8 cellular contexts compared by ENCODE assay signal in genomic region chr15:65044218-65044617, GRCh38. TPM values are rescaled to one million over a fixed set of nuclear protein-coding genes. Genes with fewer than 3 reads are reported as not detected.
DNase-seq lines count a peak whose midpoint lies in the region; ATAC-seq and TF ChIP-seq lines count a peak whose summit lies in the region.
"Not testable (repeated sequence)": the region's sequence is repeated elsewhere in the genome, so short reads cannot be mapped to it uniquely, and the experiment has no call there.
"Had no signal": no experiment of that assay in that cellular context is flagged by ENCODE, and none has a peak within 500 bp of the region (broad histone marks: within the 10 kb centered on the region; RNA-seq: fewer than 3 reads in every experiment).

No MANE protein-coding gene starts in this region.

- H3K4me3 ChIP-seq in epithelial cell of proximal tubule (ENCODE audit: low read depth, low read length); left lung: not testable (repeated sequence)

- not testable (repeated sequence) for H3K9me3 ChIP-seq in left lung

- not testable (repeated sequence) for TF ChIP-seq CTCF in GM10266 (IDR thresholded peaks at IDR 0.05; ENCODE audit: control insufficient read depth, insufficient read depth, low read depth, missing control alignments); epithelial cell of proximal tubule (conservative IDR thresholded peaks at IDR 0.05; ENCODE audit: low read depth, low read length); left lung (IDR thresholded peaks at IDR 0.05)

- intact Hi-C loops in activated CD4-positive, alpha-beta memory T cell treated with anti-CD3 and anti-CD28 coated beads for 36 hours (cut with micrococcal nuclease); left lung (cut with DNase I): not testable (repeated sequence)

- POLR2A ChIA-PET in activated CD4-positive, alpha-beta memory T cell treated with anti-CD3 and anti-CD28 coated beads for 36 hours (lab: Charles Lee) = not testable (repeated sequence)

- H3K27me3 Mint-ChIP-seq in activated CD4-positive, alpha-beta memory T cell treated with anti-CD3 and anti-CD28 coated beads for 36 hours = not testable (repeated sequence)

- H3K36me3 Mint-ChIP-seq in activated CD4-positive, alpha-beta memory T cell treated with anti-CD3 and anti-CD28 coated beads for 36 hours = not testable (repeated sequence)

- H3K27ac Mint-ChIP-seq in activated CD4-positive, alpha-beta memory T cell treated with anti-CD3 and anti-CD28 coated beads for 36 hours = not testable (repeated sequence)

- DNase-seq in GM10266 (ENCODE audit: extremely low spot score) (peak; percentile 13), epithelial cell of proximal tubule (ENCODE audit: low read depth) (peak; percentile 72), left lung (peak in 1 of 2 donors; percentile 60), stromal cell of bone marrow (ENCODE audit: low read depth) (peak; percentile 69)
- peak; percentile 49 for DNase-seq in activated CD4-positive, alpha-beta memory T cell treated with anti-CD3 and anti-CD28 coated beads for 36 hours

- not testable (repeated sequence) for H3K4me3 Mint-ChIP-seq in activated CD4-positive, alpha-beta memory T cell treated with anti-CD3 and anti-CD28 coated beads for 36 hours

- peak overlapping the region in 1 of 2 donors; percentile 41 for H3K27ac ChIP-seq in left lung

- CTCF ChIA-PET in activated CD4-positive, alpha-beta memory T cell treated with anti-CD3 and anti-CD28 coated beads for 36 hours (lab: Charles Lee) = interaction anchor here (1.5 to 3.2 kb wide), 3 partner anchors 10 to 57 kb away, joined by 4 to 16 read pairs (median 10); no protein-coding TSS in a partner anchor

- H3K27me3 ChIP-seq in left lung = not testable (repeated sequence)

- peak; percentile 59 for ATAC-seq in HG03460 (IDR thresholded peaks at IDR 0.05; ENCODE audit: unreplicated experiment)
- ATAC-seq in left lung = peak; percentile 76

- H3K36me3 ChIP-seq in left lung = not testable (repeated sequence)

- peaks cover 9 to 18% of the 10 kb centered on the region in 2 donors for H3K4me1 ChIP-seq in left lung

- H3K4me1 Mint-ChIP-seq in activated CD4-positive, alpha-beta memory T cell treated with anti-CD3 and anti-CD28 coated beads for 36 hours (ENCODE audit: low read depth) = not testable (repeated sequence)

- not testable (repeated sequence) for H3K9me3 Mint-ChIP-seq in activated CD4-positive, alpha-beta memory T cell treated with anti-CD3 and anti-CD28 coated beads for 36 hours

RNA-seq across cellular contexts. Expression of gene SLC51B, which starts 1.0 kb away (rescaled TPM):
- not detected for total RNA-seq in activated CD4-positive, alpha-beta memory T cell treated with anti-CD3 and anti-CD28 coated beads for 36 hours
- total RNA-seq in epithelial cell of proximal tubule = not detected in 2 replicates
- total RNA-seq in left lung = 1 to 10 TPM in 1 of 2 donors, under 1 TPM in 1; 0.39 to 2.7 TPM
- total RNA-seq: endothelial cell of umbilical vein, myocyte had no signal

RNA-seq across cellular contexts. Expression of gene MTFMT, which starts 14.8 kb away (rescaled TPM):
- total RNA-seq in activated CD4-positive, alpha-beta memory T cell treated with anti-CD3 and anti-CD28 coated beads for 36 hours = 10 to 100 TPM; 18.2 to 18.3 TPM
- total RNA-seq in epithelial cell of proximal tubule = 22.1 and 27.1 TPM in 2 replicates
- total RNA-seq in left lung = 10 to 100 TPM; 12.7 to 14.5 TPM

RNA-seq across cellular contexts. Expression of gene RASL12, which starts 23.6 kb away (rescaled TPM):
- not detected for total RNA-seq in activated CD4-positive, alpha-beta memory T cell treated with anti-CD3 and anti-CD28 coated beads for 36 hours
- total RNA-seq in epithelial cell of proximal tubule (not detected in 2 replicates), left lung (10 to 100 TPM; 23.8 to 24.3 TPM)
- total RNA-seq: endothelial cell of umbilical vein had no signal

RNA-seq across cellular contexts. Expression of gene KBTBD13, which starts 32.3 kb away (rescaled TPM):
- not detected for total RNA-seq in activated CD4-positive, alpha-beta memory T cell treated with anti-CD3 and anti-CD28 coated beads for 36 hours
- total RNA-seq in epithelial cell of proximal tubule (not detected in 2 replicates), left lung (under 1 TPM in 1 of 2 donors, not detected in 1; 0.18 TPM)
- total RNA-seq: endothelial cell of umbilical vein had no signal

RNA-seq across cellular contexts. Expression of gene SPG21, which starts 54.5 kb away (rescaled TPM):
- total RNA-seq in activated CD4-positive, alpha-beta memory T cell treated with anti-CD3 and anti-CD28 coated beads for 36 hours = 10 to 100 TPM; 69.3 to 73.0 TPM
- 80.1 and 83.0 TPM in 2 replicates for total RNA-seq in epithelial cell of proximal tubule
- 100 to 1,000 TPM in 1 of 2 donors, 10 to 100 TPM in 1; 93.9 to 123 TPM for total RNA-seq in left lung

Comparison
In these comparisons a context has a peak if more than half of its experiments do, and no peak if none do; other contexts are left out.
1. RNA of gene RASL12, which starts 23.6 kb away (total RNA-seq): 23.8 to 24.3 TPM in left lung; not detected in activated CD4-positive, alpha-beta memory T cell treated with anti-CD3 and anti-CD28 coated beads for 36 hours and not detected in epithelial cell of proximal tubule; every median in the first group is over 10 times any median in the second.